ENCODE assay signal across 9 cellular contexts in genomic region chr1:27599605-27600499, GRCh38. TPM values are rescaled to one million over a fixed set of nuclear protein-coding genes. Genes with fewer than 3 reads are reported as not detected.
DNase-seq lines count a peak whose midpoint lies in the region; ATAC-seq, FAIRE-seq and TF ChIP-seq lines count a peak whose summit lies in the region.
"Had no signal": no experiment of that assay in that cellular context is flagged by ENCODE, and none has a peak within 500 bp of the region (broad histone marks: within the 10 kb centered on the region; RNA-seq: fewer than 3 reads in every experiment).

No MANE protein-coding gene starts in this region.

- H3K27me3 ChIP-seq in BLaER1 treated with 17β-estradiol and CSF1 and Interleukin-3, amounts not matched to agents 10 nM and 100 nM, result no peaks in the 10 kb centered on the region
- H3K27me3 ChIP-seq in neural progenitor cell, result no peaks in the 10 kb centered on the region

- H3F3A ChIP-seq in neural progenitor cell (ENCODE audit: low read depth), result peaks cover 34% of the 10 kb centered on the region

- H3K36me3 ChIP-seq in BLaER1 treated with 17β-estradiol and CSF1 and Interleukin-3, amounts not matched to agents 10 nM and 100 nM, result peaks cover 0 to 12% (median 0%) of the 10 kb centered on the region in 11 experiments; a peak in 3 of 22 replicates
- H3K36me3 ChIP-seq in neural progenitor cell, result no peaks in the 10 kb centered on the region

- peak overlapping the region; percentile 87 to 100 (median 97) for H3K4me2 ChIP-seq in BLaER1 treated with 17β-estradiol and CSF1 and Interleukin-3, amounts not matched to agents 10 nM and 100 nM
- H3K4me2 ChIP-seq in neural progenitor cell, result peak overlapping the region; percentile 98

- H3K4me3 Mint-ChIP-seq in chondrocyte (ENCODE audit: unreplicated experiment), result peak overlapping the region; percentile 93
- peak overlapping the region; percentile 85 for H3K4me3 Mint-ChIP-seq in neural progenitor cell

- H3K27ac ChIP-seq in BLaER1 treated with 17β-estradiol and CSF1 and Interleukin-3, amounts not matched to agents 10 nM and 100 nM, result peak overlapping the region in 10 of 11 experiments; percentile 44 to 91 (median 82); a peak in 18 of 22 replicates
- H3K27ac ChIP-seq in neural progenitor cell, result no peak overlapping the region

- peak; percentile 33 for DNase-seq in HT-29 (ENCODE audit: low spot score)
- DNase-seq in chondrocyte (ENCODE audit: low spot score), result no peak
- no peak for DNase-seq in neural progenitor cell (ENCODE audit: low spot score)
- DNase-seq in T1000 (lab: John Stamatoyannopoulos, UW), result no peak
- no peak for DNase-seq in GM12892 (ENCODE audit: insufficient read length)
- DNase-seq: SIG-M5 had no signal

- peaks cover 68 to 79% (median 77%) of the 10 kb centered on the region in 11 experiments for H4K20me1 ChIP-seq in BLaER1 treated with 17β-estradiol and CSF1 and Interleukin-3, amounts not matched to agents 10 nM and 100 nM
- peaks cover 83% of the 10 kb centered on the region for H4K20me1 ChIP-seq in neural progenitor cell (ENCODE audit: low read depth)

- no peak for TF ChIP-seq POLR2A in GM12892 (IDR thresholded peaks at IDR 0.05; ENCODE audit: low read depth, low read length)

- peaks cover 91% of the 10 kb centered on the region for H3K79me2 ChIP-seq in neural progenitor cell (ENCODE audit: low read depth)

- ATAC-seq in GM21786 (IDR thresholded peaks at IDR 0.05; ENCODE audit: unreplicated experiment), result no peak
- ATAC-seq in HG02938 (IDR thresholded peaks at IDR 0.05; ENCODE audit: unreplicated experiment), result no peak

- H3K9me3 Mint-ChIP-seq in chondrocyte (ENCODE audit: low read depth), result no peaks in the 10 kb centered on the region
- H3K9me3 Mint-ChIP-seq in neural progenitor cell, result no peaks in the 10 kb centered on the region

- no peaks in the 10 kb centered on the region for H3K27me3 Mint-ChIP-seq in chondrocyte (ENCODE audit: low read depth)
- H3K27me3 Mint-ChIP-seq in neural progenitor cell (ENCODE audit: insufficient read depth, low read depth), result peaks cover 6% of the 10 kb centered on the region

- no peak overlapping the region for H2AFZ ChIP-seq in neural progenitor cell (replicated peaks)

- H3K4me1 Mint-ChIP-seq in chondrocyte (ENCODE audit: low read depth) (no peaks in the 10 kb centered on the region), neural progenitor cell (peaks cover 6% of the 10 kb centered on the region)

- H3K36me3 Mint-ChIP-seq in chondrocyte (ENCODE audit: low read depth), result no peaks in the 10 kb centered on the region
- no peaks in the 10 kb centered on the region for H3K36me3 Mint-ChIP-seq in neural progenitor cell

- H3K9me3 ChIP-seq in BLaER1 treated with 17β-estradiol and CSF1 and Interleukin-3, amounts not matched to agents 10 nM and 100 nM (replicated peaks in 1 of 11), result no peaks in the 10 kb centered on the region
- H3K9me3 ChIP-seq in neural progenitor cell (ENCODE audit: low read depth), result no peaks in the 10 kb centered on the region

- TF ChIP-seq CTCF in chondrocyte (IDR thresholded peaks at IDR 0.05), result no peak
- TF ChIP-seq CTCF in neural progenitor cell (IDR thresholded peaks at IDR 0.05), result no peak

- peaks cover 72 to 80% (median 78%) of the 10 kb centered on the region in 10 experiments for H3K4me1 ChIP-seq in BLaER1 treated with 17β-estradiol and CSF1 and Interleukin-3, amounts not matched to agents 10 nM and 100 nM
- H3K4me1 ChIP-seq in neural progenitor cell, result peaks cover 74% of the 10 kb centered on the region

- no peak for FAIRE-seq in GM12892 (lab: Jason Lieb, UNC)

- H3K9ac ChIP-seq in BLaER1 treated with 17β-estradiol and CSF1 and Interleukin-3, amounts not matched to agents 10 nM and 100 nM, result peak overlapping the region; percentile 56 to 95 (median 92)
- H3K9ac ChIP-seq in neural progenitor cell, result no peak overlapping the region

- H3K4me3 ChIP-seq in BLaER1 treated with 17β-estradiol and CSF1 and Interleukin-3, amounts not matched to agents 10 nM and 100 nM, result peak overlapping the region; percentile 20 to 99 (median 91); a peak in 19 of 20 replicates
- peak overlapping the region; percentile 25 for H3K4me3 ChIP-seq in neural progenitor cell

- H3K27ac Mint-ChIP-seq in chondrocyte (ENCODE audit: unreplicated experiment) (no peak overlapping the region), neural progenitor cell (peak overlapping the region; percentile 84)

RNA-seq across cellular contexts. Expression of gene AHDC1, which starts 4.1 kb away (rescaled TPM):
- total RNA-seq in HT-29 (2014; rRNA removed; shearing (Covaris generic)), result 12.2 and 20.4 TPM in 2 replicates
- total RNA-seq in chondrocyte (61.6 to 86.7 TPM (median 61.8 TPM) in 3 replicates), neural progenitor cell (ENCODE audit: low replicate concordance) (7.0 and 26.5 TPM in 2 replicates)
- polyA plus RNA-seq in GM12892 (2012; ENCODE audit: missing spikeins), result 2.8 TPM

RNA-seq across cellular contexts. Expression of gene FGR, which starts 35.1 kb away (rescaled TPM):
- not detected in 2 replicates for total RNA-seq in HT-29 (2014; rRNA removed; shearing (Covaris generic))
- total RNA-seq in chondrocyte, result not detected in 3 replicates
- not detected in 2 replicates for total RNA-seq in neural progenitor cell (ENCODE audit: low replicate concordance)
- 43.6 TPM for polyA plus RNA-seq in GM12892 (2012; ENCODE audit: missing spikeins)
